ENCODE assay signal across 1 cellular context in genomic region chr1:205689479-205689878, GRCh38.
TF ChIP-seq lines count a peak whose summit lies in the region.

No MANE protein-coding gene starts in this region.

TF ChIP-seq in K562, 482 proteins besides CTCF, POLR2A, EP300 and RAD21:
- TF ChIP-seq MYC (IDR thresholded peaks at IDR 0.05; ENCODE audit: low read depth, low read length): no peak
- TF ChIP-seq MYC (CRISPR knock-in tag; IDR thresholded peaks at IDR 0.05; ENCODE audit: borderline replicate concordance, low read depth): no peak
- no peak for TF ChIP-seq E4F1 (CRISPR knock-in tag; IDR thresholded peaks at IDR 0.05; ENCODE audit: borderline replicate concordance)
- no peak for TF ChIP-seq ZNF232 (CRISPR knock-in tag; IDR thresholded peaks at IDR 0.05)
